13 cellular contexts compared by ENCODE assay signal in the genomic region with DNA sequence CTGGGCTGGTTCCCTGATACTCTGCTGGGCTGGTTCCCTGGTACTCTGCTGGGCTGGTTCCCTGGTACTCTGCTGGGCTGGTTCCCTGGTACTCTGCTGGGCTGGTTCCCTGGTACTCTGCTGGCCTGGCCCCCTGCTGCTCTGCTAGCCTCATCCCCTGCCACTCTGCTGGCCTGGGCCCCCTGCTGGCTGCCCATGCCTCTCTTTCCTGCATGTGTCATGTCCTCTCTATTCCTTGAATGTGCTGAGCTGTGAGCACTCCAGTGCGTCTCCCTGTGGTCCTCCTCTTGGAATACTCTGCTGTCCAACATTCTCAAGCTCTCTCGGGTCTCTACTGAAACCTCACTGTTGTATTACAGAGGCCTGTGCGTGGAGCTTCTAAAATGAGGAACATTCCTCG.
DNase-seq lines count a peak whose midpoint lies in the region; ATAC-seq, FAIRE-seq and TF ChIP-seq lines count a peak whose summit lies in the region.
"Had no signal": no experiment of that assay in that cellular context is flagged by ENCODE, and none has a peak within 500 bp of the region (broad histone marks: within the 10 kb centered on the region; RNA-seq: fewer than 3 reads in every experiment).

No MANE protein-coding gene starts in this region.

- SMC1A ChIA-PET in GM12878 (lab: Charles Lee; ENCODE audit: uncharacterized antibody, unreplicated experiment), result no interaction called here

- BruUV-seq in GM12878 (replicated peaks; lab: Mats Ljungman, UMichigan), result no TSS peak

- intact Hi-C loops in GM12878 (cut with micrococcal nuclease; ENCODE audit: unreplicated experiment), result no loop called here

- DNase-seq in NCI-H82 (lab: John Stamatoyannopoulos, UW) (peak; percentile 41), NCI-H82 treated with DMSO at 0.1 percent for 48 hours (lab: John Stamatoyannopoulos, UW; ENCODE audit: unreplicated experiment) (no peak), HuH-7.5 (ENCODE audit: low spot score) (peak; percentile 12), GM12878 (ENCODE audit: low read depth, low spot score) (no peak), progenitor cell of endocrine pancreas (ENCODE audit: low spot score, unreplicated experiment) (no peak), NCI-H1694 treated with DMSO at 0.1 percent for 48 hours (lab: John Stamatoyannopoulos, UW) (no peak), activated gamma-delta T cell (lab: John Stamatoyannopoulos, UW) (no peak)
- DNase-seq in effector memory CD4-positive, alpha-beta T cell, result no peak
- DNase-seq: activated CD4-positive, CD25-positive, alpha-beta regulatory T cell treated with anti-CD3 and anti-CD28 coated beads, Interleukin-2, amount 50 U/mL, for 72 hours; activated T-cell treated with anti-CD3 and anti-CD28 coated beads, Interleukin-2, amount 50 U/mL, for 48 hours; GOT3; thyroid gland had no signal

- H3K27me3 ChIP-seq in GM12878 (replicated peaks in 1 of 2; ENCODE audit: control insufficient read depth in 2 of 2, insufficient read depth in 2 of 2, low read length in 1 of 2), result no peaks in the 10 kb centered on the region
- no peaks in the 10 kb centered on the region for H3K27me3 ChIP-seq in effector memory CD4-positive, alpha-beta T cell (replicated peaks; ENCODE audit: control insufficient read depth, insufficient read depth, low read length, poor library complexity, severe bottlenecking)
- H3K27me3 ChIP-seq: thyroid gland had no signal

- no peak overlapping the region for H3K9ac ChIP-seq in GM12878 (ENCODE audit: control insufficient read depth, insufficient read depth, low read length)

- H3K27me3 Mint-ChIP-seq in progenitor cell of endocrine pancreas, result no peaks in the 10 kb centered on the region

- H3K4me3 ChIP-seq in GM12878, result no peak overlapping the region
- no peak overlapping the region for H3K4me3 ChIP-seq in effector memory CD4-positive, alpha-beta T cell (ENCODE audit: insufficient read depth, low read depth, low read length, poor library complexity, severe bottlenecking)
- H3K4me3 ChIP-seq: thyroid gland had no signal

- H3K27ac Mint-ChIP-seq in progenitor cell of endocrine pancreas, result no peak overlapping the region

- H3K79me2 ChIP-seq in GM12878 (ENCODE audit: control insufficient read depth, insufficient read depth, low read length), result no peaks in the 10 kb centered on the region

- no peaks in the 10 kb centered on the region for H3K36me3 ChIP-seq in GM12878 (ENCODE audit: control insufficient read depth in 2 of 2, insufficient read depth in 2 of 2, low read length in 1 of 2)
- no peaks in the 10 kb centered on the region for H3K36me3 ChIP-seq in effector memory CD4-positive, alpha-beta T cell (ENCODE audit: control insufficient read depth, insufficient read depth, low read length)
- H3K36me3 ChIP-seq: thyroid gland had no signal

- ATAC-seq in GM12878, result peak; percentile 58; the same call in 2 of the 3 replicates
- ATAC-seq: sciatic nerve had no signal

- H3K4me2 ChIP-seq in GM12878 (ENCODE audit: control insufficient read depth, insufficient read depth), result no peak overlapping the region

- H3K9me3 ChIP-seq in GM12878 (replicated peaks; ENCODE audit: control insufficient read depth, insufficient read depth, low read length), result no peaks in the 10 kb centered on the region
- H3K9me3 ChIP-seq in effector memory CD4-positive, alpha-beta T cell (ENCODE audit: control insufficient read depth, low read length), result no peaks in the 10 kb centered on the region
- H3K9me3 ChIP-seq: thyroid gland had no signal

- no peaks in the 10 kb centered on the region for H3K4me1 ChIP-seq in GM12878 (ENCODE audit: control insufficient read depth, insufficient read depth, low read length)
- H3K4me1 ChIP-seq in effector memory CD4-positive, alpha-beta T cell (ENCODE audit: control insufficient read depth, insufficient read depth, low read length, poor library complexity, severe bottlenecking), result no peaks in the 10 kb centered on the region

- no peaks in the 10 kb centered on the region for H3K9me3 Mint-ChIP-seq in progenitor cell of endocrine pancreas (ENCODE audit: low read depth)

- no peak for TF ChIP-seq POLR2A in GM12878 (IDR thresholded peaks at IDR 0.05; ENCODE audit: low read depth, low read length)

- no peak overlapping the region for H3K4me3 Mint-ChIP-seq in progenitor cell of endocrine pancreas (ENCODE audit: low read depth)

- in situ Hi-C loops in GM12878 (cut with MboI), result no loop called here

- no peak for FAIRE-seq in GM12878 (lab: Jason Lieb, UNC)

- POLR2A ChIA-PET in GM12878 (lab: Charles Lee), result no interaction called here

- no peak for TF ChIP-seq RAD21 in GM12878 (IDR thresholded peaks at IDR 0.05; ENCODE audit: insufficient read depth, low read depth, low read length)

- no peak overlapping the region for H3K27ac ChIP-seq in GM12878 (ENCODE audit: control insufficient read depth, insufficient read depth)
- H3K27ac ChIP-seq in effector memory CD4-positive, alpha-beta T cell (ENCODE audit: insufficient read depth, low read length, poor library complexity, severe bottlenecking), result no peak overlapping the region
- H3K27ac ChIP-seq: thyroid gland had no signal

- no peak overlapping the region for H2AFZ ChIP-seq in GM12878 (ENCODE audit: control insufficient read depth, low read depth, low read length)

- no peaks in the 10 kb centered on the region for H3K36me3 Mint-ChIP-seq in progenitor cell of endocrine pancreas (ENCODE audit: insufficient read depth)

- no peaks in the 10 kb centered on the region for H3K4me1 Mint-ChIP-seq in progenitor cell of endocrine pancreas (ENCODE audit: low read depth)

- RAD21 ChIA-PET in GM12878 (lab: Charles Lee; ENCODE audit: unreplicated experiment), result interaction anchor here (0.7 kb wide), 1 partner anchor 36 kb away, joined by 3 read pairs; no protein-coding TSS in a partner anchor

- CTCF ChIA-PET in GM12878 (lab: Yijun Ruan, JAX), result interaction anchor here (0.7 to 1.8 kb wide), 3 partner anchors 36 to 1442 kb away, joined by 3 to 7 read pairs (median 3); no protein-coding TSS in a partner anchor

- TF ChIP-seq CTCF in GM12878 (IDR thresholded peaks at IDR 0.05 in 2 of 3, conservative IDR thresholded peaks at IDR 0.05 in 1 of 3; ENCODE audit: control insufficient read depth in 2 of 3, extremely low read depth in 1 of 3, insufficient read depth in 1 of 3, low read depth in 3 of 3, low read length in 3 of 3) (peak in 2 of 3 experiments; percentile 13 to 32; a peak in 1 of 6 replicates), progenitor cell of endocrine pancreas (IDR thresholded peaks at IDR 0.05; ENCODE audit: unreplicated experiment) (peak; percentile 46)

- no peaks in the 10 kb centered on the region for H4K20me1 ChIP-seq in GM12878 (ENCODE audit: control insufficient read depth, insufficient read depth)

- no peak for TF ChIP-seq EP300 in GM12878 (IDR thresholded peaks at IDR 0.05; ENCODE audit: borderline replicate concordance in 1 of 2, control insufficient read depth in 1 of 2, low read depth in 2 of 2, low read length in 2 of 2)

- WGBS in GM12878 (ENCODE audit: insufficient coverage, insufficient replicate concordance, low lambda C conversion rate, missing lambda C conversion rate), result 38% methylated on average over 4 of the region's 4 CpGs

TF ChIP-seq in GM12878, 131 proteins besides CTCF, POLR2A, EP300 and RAD21:
- TF ChIP-seq ASH2L (IDR thresholded peaks at IDR 0.05; ENCODE audit: borderline replicate concordance, low read depth) (no peak), SMC3 (IDR thresholded peaks at IDR 0.05; ENCODE audit: borderline replicate concordance, low read length) (no peak), NRF1 (conservative IDR thresholded peaks at IDR 0.05; ENCODE audit: low read depth, low read length) (no peak), CEBPB (IDR thresholded peaks at IDR 0.05; ENCODE audit: borderline replicate concordance in 1 of 2, low read depth in 2 of 2, low read length in 2 of 2) (no peak), TCF7 (IDR thresholded peaks at IDR 0.05; ENCODE audit: borderline replicate concordance) (no peak), EED (IDR thresholded peaks at IDR 0.05; ENCODE audit: low read depth) (no peak)

Comparison
In these comparisons a context has a peak if more than half of its experiments do, and no peak if none do; other contexts are left out.
1. DNase-seq: peak in NCI-H82 (single experiment) and HuH-7.5 (single experiment); none in NCI-H82 treated with DMSO at 0.1 percent for 48 hours (single experiment), GM12878 (single experiment), progenitor cell of endocrine pancreas (single experiment), NCI-H1694 treated with DMSO at 0.1 percent for 48 hours (single experiment), activated gamma-delta T cell (single experiment) and effector memory CD4-positive, alpha-beta T cell (0 of 3).